In genomic region chr20:3238616-3239025, GRCh38 we compare ENCODE assay signal across 8 cellular contexts. TPM values are rescaled to one million over a fixed set of nuclear protein-coding genes. Genes with fewer than 3 reads are reported as not detected.
A peak's percentile ranks its signal among the peaks of the same experiment; 100 is the strongest.
DNase-seq lines count a peak whose midpoint lies in the region; ATAC-seq, FAIRE-seq and TF ChIP-seq lines count a peak whose summit lies in the region.

No MANE protein-coding gene starts in this region.

- H3K4me3 ChIP-seq in AG04449 (ENCODE audit: low read depth, low read length): peak overlapping the region; percentile 55
- H3K4me3 ChIP-seq in right atrium auricular region: peak overlapping the region; percentile 52 to 69
- H3K4me3 ChIP-seq in skeletal muscle satellite cell (ENCODE audit: low read length): peak overlapping the region; percentile 84

- no peak for TF ChIP-seq CTCF in AG04449 (IDR thresholded peaks at IDR 0.05; ENCODE audit: insufficient read depth, low read length, missing control alignments)
- no peak for TF ChIP-seq CTCF in right atrium auricular region (IDR thresholded peaks at IDR 0.05)

- in situ Hi-C loops in G401 (cut with HindIII; ENCODE audit: low sequenced_read_pairs): no loop called here

- H3K9me3 ChIP-seq in right atrium auricular region (no peaks in the 10 kb centered on the region), skeletal muscle satellite cell (replicated peaks; ENCODE audit: low read length) (no peaks in the 10 kb centered on the region)

- H3K36me3 ChIP-seq in right atrium auricular region (no peaks in the 10 kb centered on the region), skeletal muscle satellite cell (ENCODE audit: insufficient read depth, low read length) (no peaks in the 10 kb centered on the region)

- H3K4me1 ChIP-seq in right atrium auricular region (peaks cover 0 to 21% of the 10 kb centered on the region in 2 donors), skeletal muscle satellite cell (ENCODE audit: control insufficient read depth, insufficient read depth, low read length) (peaks cover 20% of the 10 kb centered on the region)

- H3K27ac ChIP-seq in right atrium auricular region: no peak overlapping the region

- no peak for ATAC-seq in GM21360 (IDR thresholded peaks at IDR 0.05; ENCODE audit: unreplicated experiment)

- peak overlapping the region; percentile 97 for H3K4me2 ChIP-seq in skeletal muscle satellite cell (ENCODE audit: low read length)

- CTCF ChIA-PET in AG04449 (lab: Yijun Ruan, JAX): interaction anchor here (0.6 to 2.0 kb wide), 4 partner anchors 9 to 75 kb away, joined by 3 to 7 read pairs (median 4); no protein-coding TSS in a partner anchor

- FAIRE-seq in GM19239 (lab: Jason Lieb, UNC): no peak

- H3K27me3 ChIP-seq in right atrium auricular region (peaks cover 3 to 24% of the 10 kb centered on the region in 2 donors), skeletal muscle satellite cell (ENCODE audit: control insufficient read depth, insufficient read depth, low read length) (peaks cover 32% of the 10 kb centered on the region)

- no peak for DNase-seq in AG04449 (ENCODE audit: low read depth, low spot score)
- DNase-seq in GM19239 (ENCODE audit: insufficient read length, low spot score): peak; percentile 69
- peak; percentile 54 for DNase-seq in NCI-H69 (lab: John Stamatoyannopoulos, UW)
- DNase-seq in activated naive CD4-positive, alpha-beta T cell treated with Interleukin-2 at 50 U/mL for 16 hours: peak; percentile 61
- no peak for DNase-seq in right atrium auricular region (ENCODE audit: low spot score)
- no peak for DNase-seq in G401 (ENCODE audit: low spot score)

- POLR2A ChIA-PET in AG04449 (lab: Yijun Ruan, JAX): no interaction called here

- peak overlapping the region; percentile 66 for H3K9ac ChIP-seq in skeletal muscle satellite cell (ENCODE audit: low read depth, low read length)

RNA-seq across cellular contexts. Expression of gene SLC4A11, which starts 0.4 kb away (rescaled TPM):
- under 1 TPM in 1 of 2 donors, not detected in 1; 0.16 TPM for total RNA-seq in right atrium auricular region
- 0.66 and 0.76 TPM in 2 replicates for total RNA-seq in skeletal muscle satellite cell (2012; rRNA removed)
- 0.17 and 1.4 TPM in 2 replicates for total RNA-seq in G401 (2014; rRNA removed; shearing (Covaris generic))

RNA-seq across cellular contexts. Expression of gene ITPA, which starts 29.3 kb away (rescaled TPM):
- 10 to 100 TPM; 17.4 to 21.4 TPM for total RNA-seq in right atrium auricular region
- 32.3 and 38.0 TPM in 2 replicates for total RNA-seq in skeletal muscle satellite cell (2012; rRNA removed)
- total RNA-seq in G401 (2014; rRNA removed; shearing (Covaris generic)): 78.9 and 91.6 TPM in 2 replicates

RNA-seq across cellular contexts. Expression of gene DDRGK1, which starts 34.1 kb away (rescaled TPM):
- 10 to 100 TPM; 43.8 to 48.0 TPM for total RNA-seq in right atrium auricular region
- 17.0 and 29.4 TPM in 2 replicates for total RNA-seq in skeletal muscle satellite cell (2012; rRNA removed)
- total RNA-seq in G401 (2014; rRNA removed; shearing (Covaris generic)): 22.4 and 23.9 TPM in 2 replicates

Comparison
In these comparisons a context has a peak if more than half of its experiments do, and no peak if none do; other contexts are left out.
1. DNase-seq: peak in GM19239 (single experiment), NCI-H69 (single experiment) and activated naive CD4-positive, alpha-beta T cell treated with Interleukin-2 at 50 U/mL for 16 hours (single experiment); none in AG04449 (single experiment), right atrium auricular region (single experiment) and G401 (single experiment).
2. Peak in every context shown above with its lines, with median percentiles within 50 percentile points of each other: H3K4me3 ChIP-seq.